In genomic region chr10:62527019-62527827, GRCh38 we compare ENCODE assay signal across 8 cellular contexts.
DNase-seq lines count a peak whose midpoint lies in the region; ATAC-seq and TF ChIP-seq lines count a peak whose summit lies in the region.

No MANE protein-coding gene starts in this region.

- H3K27ac Mint-ChIP-seq in activated CD4-positive, alpha-beta T cell treated with anti-CD3 and anti-CD28 coated beads, Interleukin-2, amount 10 ng/mL, durations not matched to agents 24 days and 14 days: peak overlapping the region; percentile 16
- peak overlapping the region; percentile 68 for H3K27ac Mint-ChIP-seq in stimulated activated effector memory CD8-positive, alpha-beta T cell treated with anti-CD3 and anti-CD28 coated beads, Interleukin-12 subunit alpha, Interleukin-12 subunit beta, amount 100 ng/mL, for 72 hours

- POLR2A ChIA-PET in HEK293T (lab: Yijun Ruan, JAX): no interaction called here

- peak; percentile 31 for ATAC-seq in HG02884 (IDR thresholded peaks at IDR 0.05; ENCODE audit: unreplicated experiment)
- ATAC-seq in stimulated activated effector memory CD8-positive, alpha-beta T cell treated with anti-CD3 and anti-CD28 coated beads, Interleukin-12 subunit alpha, Interleukin-12 subunit beta, amount 100 ng/mL, for 72 hours: no peak

- H3K36me3 ChIP-seq in Peyer's patch: no peaks in the 10 kb centered on the region

- peak overlapping the region in 1 of 4 donors; percentile 10 for H3K4me3 ChIP-seq in Peyer's patch

- DNase-seq in activated CD4-positive, alpha-beta T cell treated with anti-CD3 and anti-CD28 coated beads, Interleukin-2, amount 10 ng/mL, durations not matched to agents 24 days and 14 days: peak; percentile 61
- DNase-seq in activated CD4-positive, alpha-beta T cell treated with anti-CD3 and anti-CD28 coated beads, Interleukin-2, amount 50 U/mL, for 1 hour: no peak
- DNase-seq in Peyer's patch (peak in 2 of 3 donors; percentile 78 to 80), HEK293T (ENCODE audit: extremely low spot score) (no peak), NCI-H1092 (lab: John Stamatoyannopoulos, UW) (no peak)
- DNase-seq in stimulated activated effector memory CD8-positive, alpha-beta T cell treated with anti-CD3 and anti-CD28 coated beads, Interleukin-12 subunit alpha, Interleukin-12 subunit beta, amount 100 ng/mL, for 72 hours (ENCODE audit: low spot score in 2 of 2): no peak
- DNase-seq in activated CD4-positive, alpha-beta T cell treated with anti-CD3 and anti-CD28 coated beads, Interleukin-2, amount 50 U/mL, for 48 hours: no peak

- no peak for TF ChIP-seq POLR2A in Peyer's patch (IDR thresholded peaks at IDR 0.05)

- peaks cover 0 to 3% (median 0%) of the 10 kb centered on the region in 4 donors for H3K9me3 ChIP-seq in Peyer's patch

- peaks cover 33% of the 10 kb centered on the region for H3K4me1 Mint-ChIP-seq in activated CD4-positive, alpha-beta T cell treated with anti-CD3 and anti-CD28 coated beads, Interleukin-2, amount 10 ng/mL, durations not matched to agents 24 days and 14 days
- H3K4me1 Mint-ChIP-seq in stimulated activated effector memory CD8-positive, alpha-beta T cell treated with anti-CD3 and anti-CD28 coated beads, Interleukin-12 subunit alpha, Interleukin-12 subunit beta, amount 100 ng/mL, for 72 hours: peaks cover 27% of the 10 kb centered on the region

- H3K27me3 ChIP-seq in Peyer's patch: no peaks in the 10 kb centered on the region

- peak overlapping the region in 2 of 4 donors; percentile 73 to 80 for H3K27ac ChIP-seq in Peyer's patch

- intact Hi-C loops in activated CD4-positive, alpha-beta T cell treated with anti-CD3 and anti-CD28 coated beads, Interleukin-2, amount 10 ng/mL, durations not matched to agents 24 days and 14 days (cut with micrococcal nuclease): loop anchor here (5.0 kb wide), 4 partner anchors 95 to 260 kb away; partner anchors contain the start of gene RTKN2

- H3K4me3 Mint-ChIP-seq in activated CD4-positive, alpha-beta T cell treated with anti-CD3 and anti-CD28 coated beads, Interleukin-2, amount 10 ng/mL, durations not matched to agents 24 days and 14 days: peak overlapping the region; percentile 27
- no peak overlapping the region for H3K4me3 Mint-ChIP-seq in stimulated activated effector memory CD8-positive, alpha-beta T cell treated with anti-CD3 and anti-CD28 coated beads, Interleukin-12 subunit alpha, Interleukin-12 subunit beta, amount 100 ng/mL, for 72 hours

- H3K36me3 Mint-ChIP-seq in activated CD4-positive, alpha-beta T cell treated with anti-CD3 and anti-CD28 coated beads, Interleukin-2, amount 10 ng/mL, durations not matched to agents 24 days and 14 days (ENCODE audit: low read depth): peaks cover 16% of the 10 kb centered on the region
- H3K36me3 Mint-ChIP-seq in stimulated activated effector memory CD8-positive, alpha-beta T cell treated with anti-CD3 and anti-CD28 coated beads, Interleukin-12 subunit alpha, Interleukin-12 subunit beta, amount 100 ng/mL, for 72 hours: no peaks in the 10 kb centered on the region

- peaks cover 6% of the 10 kb centered on the region for H3K27me3 Mint-ChIP-seq in activated CD4-positive, alpha-beta T cell treated with anti-CD3 and anti-CD28 coated beads, Interleukin-2, amount 10 ng/mL, durations not matched to agents 24 days and 14 days

- no peak for TF ChIP-seq CTCF in Peyer's patch (IDR thresholded peaks at IDR 0.05)

- CTCF ChIA-PET in HEK293T (lab: Yijun Ruan, JAX): no interaction called here

- peaks cover 28% of the 10 kb centered on the region for H3K9me3 Mint-ChIP-seq in activated CD4-positive, alpha-beta T cell treated with anti-CD3 and anti-CD28 coated beads, Interleukin-2, amount 10 ng/mL, durations not matched to agents 24 days and 14 days
- H3K9me3 Mint-ChIP-seq in stimulated activated effector memory CD8-positive, alpha-beta T cell treated with anti-CD3 and anti-CD28 coated beads, Interleukin-12 subunit alpha, Interleukin-12 subunit beta, amount 100 ng/mL, for 72 hours: peaks cover 11% of the 10 kb centered on the region

- H3K4me1 ChIP-seq in Peyer's patch: peaks cover 0 to 16% (median 2%) of the 10 kb centered on the region in 4 donors

TF ChIP-seq in HEK293T, 16 proteins besides CTCF, POLR2A, EP300 and RAD21:
- TF ChIP-seq SP1 (IDR thresholded peaks at IDR 0.05): no peak
- no peak for TF ChIP-seq LEF1 (IDR thresholded peaks at IDR 0.05; ENCODE audit: borderline replicate concordance)
- no peak for TF ChIP-seq ARNT (IDR thresholded peaks at IDR 0.05)
- TF ChIP-seq L3MBTL2 (conservative IDR thresholded peaks at IDR 0.05): no peak
- no peak for TF ChIP-seq FOXK2 (IDR thresholded peaks at IDR 0.05)
- no peak for TF ChIP-seq BHLHE40 (IDR thresholded peaks at IDR 0.05; ENCODE audit: borderline replicate concordance)
TF ChIP-seq in HEK293T: peak in this region for 0.

Comparison
In these comparisons a context has a peak if more than half of its experiments do, and no peak if none do; other contexts are left out.
1. DNase-seq: peak in activated CD4-positive, alpha-beta T cell treated with anti-CD3 and anti-CD28 coated beads, Interleukin-2, amount 10 ng/mL, durations not matched to agents 24 days and 14 days (single experiment) and Peyer's patch (2 of 3); none in activated CD4-positive, alpha-beta T cell treated with anti-CD3 and anti-CD28 coated beads, Interleukin-2, amount 50 U/mL, for 1 hour (single experiment), stimulated activated effector memory CD8-positive, alpha-beta T cell treated with anti-CD3 and anti-CD28 coated beads, Interleukin-12 subunit alpha, Interleukin-12 subunit beta, amount 100 ng/mL, for 72 hours (0 of 2), HEK293T (single experiment), NCI-H1092 (single experiment) and activated CD4-positive, alpha-beta T cell treated with anti-CD3 and anti-CD28 coated beads, Interleukin-2, amount 50 U/mL, for 48 hours (0 of 2).